1 cellular context compared by ENCODE assay signal in the genomic region with DNA sequence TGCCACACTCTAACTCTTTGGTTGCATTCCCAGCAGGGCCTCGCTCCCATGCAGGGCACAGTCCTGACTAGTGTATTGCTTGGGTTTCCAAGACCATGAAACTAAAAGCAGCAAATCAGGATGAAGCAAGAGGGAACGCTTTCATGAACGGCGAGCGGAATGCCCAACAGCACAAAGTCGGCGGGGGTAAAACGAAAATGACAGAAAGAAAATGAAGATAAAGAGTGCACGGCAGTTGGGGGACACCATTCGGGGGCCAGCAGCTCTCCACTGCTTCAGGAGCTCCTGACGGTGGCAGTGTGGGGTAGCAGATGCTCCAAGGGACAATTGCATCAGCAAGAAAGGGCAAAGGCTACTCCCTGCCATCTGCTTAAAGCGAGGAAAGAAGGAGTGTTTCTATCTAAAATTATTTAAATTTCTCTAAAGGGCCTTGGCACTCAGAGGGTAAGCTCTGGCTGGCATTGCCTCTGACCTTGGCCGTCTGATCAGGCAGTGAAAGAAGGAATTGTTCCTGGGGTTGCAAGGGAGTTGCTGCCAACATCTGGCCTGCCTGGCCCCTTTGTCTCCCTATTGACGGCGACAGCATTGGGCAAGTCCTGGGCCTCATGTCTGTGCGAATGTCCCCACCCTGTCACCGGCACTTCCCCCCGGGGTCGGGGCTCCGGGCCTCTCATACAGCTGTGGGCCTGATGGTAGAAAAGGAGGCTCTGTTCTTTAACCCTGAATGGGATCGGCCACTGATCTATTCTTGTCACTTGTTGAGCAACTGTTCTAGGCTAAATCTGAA.
TF ChIP-seq lines count a peak whose summit lies in the region.

No MANE protein-coding gene starts in this region.

TF ChIP-seq in HepG2, 621 proteins besides CTCF, POLR2A, EP300 and RAD21 (continued from another document and continues in another):
- TF ChIP-seq, protein P1, sequence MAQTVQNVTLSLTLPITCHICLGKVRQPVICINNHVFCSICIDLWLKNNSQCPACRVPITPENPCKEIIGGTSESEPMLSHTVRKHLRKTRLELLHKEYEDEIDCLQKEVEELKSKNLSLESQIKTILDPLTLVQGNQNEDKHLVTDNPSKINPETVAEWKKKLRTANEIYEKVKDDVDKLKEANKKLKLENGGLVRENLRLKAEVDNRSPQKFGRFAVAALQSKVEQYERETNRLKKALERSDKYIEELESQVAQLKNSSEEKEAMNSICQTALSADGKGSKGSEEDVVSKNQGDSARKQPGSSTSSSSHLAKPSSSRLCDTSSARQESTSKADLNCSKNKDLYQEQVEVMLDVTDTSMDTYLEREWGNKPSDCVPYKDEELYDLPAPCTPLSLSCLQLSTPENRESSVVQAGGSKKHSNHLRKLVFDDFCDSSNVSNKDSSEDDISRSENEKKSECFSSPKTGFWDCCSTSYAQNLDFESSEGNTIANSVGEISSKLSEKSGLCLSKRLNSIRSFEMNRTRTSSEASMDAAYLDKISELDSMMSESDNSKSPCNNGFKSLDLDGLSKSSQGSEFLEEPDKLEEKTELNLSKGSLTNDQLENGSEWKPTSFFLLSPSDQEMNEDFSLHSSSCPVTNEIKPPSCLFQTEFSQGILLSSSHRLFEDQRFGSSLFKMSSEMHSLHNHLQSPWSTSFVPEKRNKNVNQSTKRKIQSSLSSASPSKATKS (CRISPR knock-in tag; IDR thresholded peaks at IDR 0.05) = no peak
- TF ChIP-seq CHD2 (IDR thresholded peaks at IDR 0.05; ENCODE audit: low read depth, low read length) = no peak
- TF ChIP-seq HDAC1 (CRISPR knock-in tag; IDR thresholded peaks at IDR 0.05) = no peak
- TF ChIP-seq TOE1 (CRISPR knock-in tag; IDR thresholded peaks at IDR 0.05) = no peak
- TF ChIP-seq ZNF256 (CRISPR knock-in tag; conservative IDR thresholded peaks at IDR 0.05) = no peak
- TF ChIP-seq ZNF232 (CRISPR knock-in tag; IDR thresholded peaks at IDR 0.05; ENCODE audit: borderline replicate concordance) = no peak
- TF ChIP-seq NR2F6 (IDR thresholded peaks at IDR 0.05) = peak; percentile 61
- peak; percentile 61 for TF ChIP-seq NR2F6 (CRISPR knock-in tag; IDR thresholded peaks at IDR 0.05)
- no peak for TF ChIP-seq ZNF160 (CRISPR knock-in tag; IDR thresholded peaks at IDR 0.05)
- no peak for TF ChIP-seq ZFP41 (CRISPR knock-in tag; IDR thresholded peaks at IDR 0.05; ENCODE audit: borderline replicate concordance)
- TF ChIP-seq ZNF207 (IDR thresholded peaks at IDR 0.05; ENCODE audit: borderline replicate concordance) = no peak
- TF ChIP-seq, protein P2, sequence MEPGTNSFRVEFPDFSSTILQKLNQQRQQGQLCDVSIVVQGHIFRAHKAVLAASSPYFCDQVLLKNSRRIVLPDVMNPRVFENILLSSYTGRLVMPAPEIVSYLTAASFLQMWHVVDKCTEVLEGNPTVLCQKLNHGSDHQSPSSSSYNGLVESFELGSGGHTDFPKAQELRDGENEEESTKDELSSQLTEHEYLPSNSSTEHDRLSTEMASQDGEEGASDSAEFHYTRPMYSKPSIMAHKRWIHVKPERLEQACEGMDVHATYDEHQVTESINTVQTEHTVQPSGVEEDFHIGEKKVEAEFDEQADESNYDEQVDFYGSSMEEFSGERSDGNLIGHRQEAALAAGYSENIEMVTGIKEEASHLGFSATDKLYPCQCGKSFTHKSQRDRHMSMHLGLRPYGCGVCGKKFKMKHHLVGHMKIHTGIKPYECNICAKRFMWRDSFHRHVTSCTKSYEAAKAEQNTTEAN (CRISPR knock-in tag; conservative IDR thresholded peaks at IDR 0.05) = no peak
- TF ChIP-seq, protein P3, sequence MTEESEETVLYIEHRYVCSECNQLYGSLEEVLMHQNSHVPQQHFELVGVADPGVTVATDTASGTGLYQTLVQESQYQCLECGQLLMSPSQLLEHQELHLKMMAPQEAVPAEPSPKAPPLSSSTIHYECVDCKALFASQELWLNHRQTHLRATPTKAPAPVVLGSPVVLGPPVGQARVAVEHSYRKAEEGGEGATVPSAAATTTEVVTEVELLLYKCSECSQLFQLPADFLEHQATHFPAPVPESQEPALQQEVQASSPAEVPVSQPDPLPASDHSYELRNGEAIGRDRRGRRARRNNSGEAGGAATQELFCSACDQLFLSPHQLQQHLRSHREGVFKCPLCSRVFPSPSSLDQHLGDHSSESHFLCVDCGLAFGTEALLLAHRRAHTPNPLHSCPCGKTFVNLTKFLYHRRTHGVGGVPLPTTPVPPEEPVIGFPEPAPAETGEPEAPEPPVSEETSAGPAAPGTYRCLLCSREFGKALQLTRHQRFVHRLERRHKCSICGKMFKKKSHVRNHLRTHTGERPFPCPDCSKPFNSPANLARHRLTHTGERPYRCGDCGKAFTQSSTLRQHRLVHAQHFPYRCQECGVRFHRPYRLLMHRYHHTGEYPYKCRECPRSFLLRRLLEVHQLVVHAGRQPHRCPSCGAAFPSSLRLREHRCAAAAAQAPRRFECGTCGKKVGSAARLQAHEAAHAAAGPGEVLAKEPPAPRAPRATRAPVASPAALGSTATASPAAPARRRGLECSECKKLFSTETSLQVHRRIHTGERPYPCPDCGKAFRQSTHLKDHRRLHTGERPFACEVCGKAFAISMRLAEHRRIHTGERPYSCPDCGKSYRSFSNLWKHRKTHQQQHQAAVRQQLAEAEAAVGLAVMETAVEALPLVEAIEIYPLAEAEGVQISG (CRISPR knock-in tag; IDR thresholded peaks at IDR 0.05) = no peak
- no peak for TF ChIP-seq RAD51 (IDR thresholded peaks at IDR 0.05; ENCODE audit: borderline replicate concordance)
- TF ChIP-seq, protein P4, sequence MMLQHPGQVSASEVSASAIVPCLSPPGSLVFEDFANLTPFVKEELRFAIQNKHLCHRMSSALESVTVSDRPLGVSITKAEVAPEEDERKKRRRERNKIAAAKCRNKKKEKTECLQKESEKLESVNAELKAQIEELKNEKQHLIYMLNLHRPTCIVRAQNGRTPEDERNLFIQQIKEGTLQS (CRISPR knock-in tag; IDR thresholded peaks at IDR 0.05) = peak; percentile 95
- TF ChIP-seq ZNF546 (CRISPR knock-in tag; conservative IDR thresholded peaks at IDR 0.05) = no peak
- no peak for TF ChIP-seq SNRNP70 (IDR thresholded peaks at IDR 0.05; ENCODE audit: low read depth, low read length)
- no peak for TF ChIP-seq ZNF670 (CRISPR knock-in tag; IDR thresholded peaks at IDR 0.05; ENCODE audit: borderline replicate concordance)
- TF ChIP-seq, protein P5, sequence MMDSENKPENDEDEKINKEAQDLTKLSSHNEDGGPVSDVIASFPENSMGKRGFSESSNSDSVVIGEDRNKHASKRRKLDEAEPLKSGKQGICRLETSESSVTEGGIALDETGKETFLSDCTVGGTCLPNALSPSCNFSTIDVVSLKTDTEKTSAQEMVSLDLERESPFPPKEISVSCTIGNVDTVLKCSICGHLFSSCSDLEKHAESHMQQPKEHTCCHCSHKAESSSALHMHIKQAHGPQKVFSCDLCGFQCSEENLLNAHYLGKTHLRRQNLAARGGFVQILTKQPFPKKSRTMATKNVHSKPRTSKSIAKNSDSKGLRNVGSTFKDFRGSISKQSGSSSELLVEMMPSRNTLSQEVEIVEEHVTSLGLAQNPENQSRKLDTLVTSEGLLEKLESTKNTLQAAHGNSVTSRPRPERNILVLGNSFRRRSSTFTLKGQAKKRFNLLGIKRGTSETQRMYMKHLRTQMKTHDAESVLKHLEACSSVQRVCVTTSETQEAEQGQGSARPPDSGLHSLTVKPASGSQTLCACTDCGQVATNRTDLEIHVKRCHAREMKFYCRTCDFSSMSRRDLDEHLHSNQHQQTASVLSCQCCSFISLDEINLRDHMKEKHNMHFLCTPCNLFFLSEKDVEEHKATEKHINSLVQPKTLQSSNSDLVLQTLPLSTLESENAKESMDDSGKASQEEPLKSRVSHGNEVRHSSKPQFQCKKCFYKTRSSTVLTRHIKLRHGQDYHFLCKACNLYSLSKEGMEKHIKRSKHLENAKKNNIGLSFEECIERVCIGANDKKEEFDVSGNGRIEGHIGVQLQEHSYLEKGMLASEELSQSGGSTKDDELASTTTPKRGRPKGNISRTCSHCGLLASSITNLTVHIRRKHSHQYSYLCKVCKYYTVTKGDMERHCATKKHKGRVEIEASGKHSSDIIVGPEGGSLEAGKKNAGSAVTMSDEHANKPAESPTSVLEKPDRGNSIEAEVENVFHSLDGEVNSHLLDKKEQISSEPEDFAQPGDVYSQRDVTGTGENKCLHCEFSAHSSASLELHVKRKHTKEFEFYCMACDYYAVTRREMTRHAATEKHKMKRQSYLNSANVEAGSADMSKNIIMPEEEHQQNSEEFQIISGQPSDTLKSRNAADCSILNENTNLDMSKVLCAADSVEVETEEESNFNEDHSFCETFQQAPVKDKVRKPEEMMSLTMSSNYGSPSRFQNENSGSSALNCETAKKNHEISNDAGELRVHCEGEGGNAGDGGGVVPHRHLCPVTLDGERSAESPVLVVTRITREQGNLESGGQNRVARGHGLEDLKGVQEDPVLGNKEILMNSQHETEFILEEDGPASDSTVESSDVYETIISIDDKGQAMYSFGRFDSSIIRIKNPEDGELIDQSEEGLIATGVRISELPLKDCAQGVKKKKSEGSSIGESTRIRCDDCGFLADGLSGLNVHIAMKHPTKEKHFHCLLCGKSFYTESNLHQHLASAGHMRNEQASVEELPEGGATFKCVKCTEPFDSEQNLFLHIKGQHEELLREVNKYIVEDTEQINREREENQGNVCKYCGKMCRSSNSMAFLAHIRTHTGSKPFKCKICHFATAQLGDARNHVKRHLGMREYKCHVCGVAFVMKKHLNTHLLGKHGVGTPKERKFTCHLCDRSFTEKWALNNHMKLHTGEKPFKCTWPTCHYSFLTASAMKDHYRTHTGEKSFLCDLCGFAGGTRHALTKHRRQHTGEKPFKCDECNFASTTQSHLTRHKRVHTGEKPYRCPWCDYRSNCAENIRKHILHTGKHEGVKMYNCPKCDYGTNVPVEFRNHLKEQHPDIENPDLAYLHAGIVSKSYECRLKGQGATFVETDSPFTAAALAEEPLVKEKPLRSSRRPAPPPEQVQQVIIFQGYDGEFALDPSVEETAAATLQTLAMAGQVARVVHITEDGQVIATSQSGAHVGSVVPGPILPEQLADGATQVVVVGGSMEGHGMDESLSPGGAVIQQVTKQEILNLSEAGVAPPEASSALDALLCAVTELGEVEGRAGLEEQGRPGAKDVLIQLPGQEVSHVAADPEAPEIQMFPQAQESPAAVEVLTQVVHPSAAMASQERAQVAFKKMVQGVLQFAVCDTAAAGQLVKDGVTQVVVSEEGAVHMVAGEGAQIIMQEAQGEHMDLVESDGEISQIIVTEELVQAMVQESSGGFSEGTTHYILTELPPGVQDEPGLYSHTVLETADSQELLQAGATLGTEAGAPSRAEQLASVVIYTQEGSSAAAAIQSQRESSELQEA (CRISPR knock-in tag; IDR thresholded peaks at IDR 0.05; ENCODE audit: not compliant biosample characterization) = peak; percentile 69
- TF ChIP-seq JUNB (CRISPR knock-in tag; IDR thresholded peaks at IDR 0.05; ENCODE audit: borderline replicate concordance) = no peak
- TF ChIP-seq, protein P6, sequence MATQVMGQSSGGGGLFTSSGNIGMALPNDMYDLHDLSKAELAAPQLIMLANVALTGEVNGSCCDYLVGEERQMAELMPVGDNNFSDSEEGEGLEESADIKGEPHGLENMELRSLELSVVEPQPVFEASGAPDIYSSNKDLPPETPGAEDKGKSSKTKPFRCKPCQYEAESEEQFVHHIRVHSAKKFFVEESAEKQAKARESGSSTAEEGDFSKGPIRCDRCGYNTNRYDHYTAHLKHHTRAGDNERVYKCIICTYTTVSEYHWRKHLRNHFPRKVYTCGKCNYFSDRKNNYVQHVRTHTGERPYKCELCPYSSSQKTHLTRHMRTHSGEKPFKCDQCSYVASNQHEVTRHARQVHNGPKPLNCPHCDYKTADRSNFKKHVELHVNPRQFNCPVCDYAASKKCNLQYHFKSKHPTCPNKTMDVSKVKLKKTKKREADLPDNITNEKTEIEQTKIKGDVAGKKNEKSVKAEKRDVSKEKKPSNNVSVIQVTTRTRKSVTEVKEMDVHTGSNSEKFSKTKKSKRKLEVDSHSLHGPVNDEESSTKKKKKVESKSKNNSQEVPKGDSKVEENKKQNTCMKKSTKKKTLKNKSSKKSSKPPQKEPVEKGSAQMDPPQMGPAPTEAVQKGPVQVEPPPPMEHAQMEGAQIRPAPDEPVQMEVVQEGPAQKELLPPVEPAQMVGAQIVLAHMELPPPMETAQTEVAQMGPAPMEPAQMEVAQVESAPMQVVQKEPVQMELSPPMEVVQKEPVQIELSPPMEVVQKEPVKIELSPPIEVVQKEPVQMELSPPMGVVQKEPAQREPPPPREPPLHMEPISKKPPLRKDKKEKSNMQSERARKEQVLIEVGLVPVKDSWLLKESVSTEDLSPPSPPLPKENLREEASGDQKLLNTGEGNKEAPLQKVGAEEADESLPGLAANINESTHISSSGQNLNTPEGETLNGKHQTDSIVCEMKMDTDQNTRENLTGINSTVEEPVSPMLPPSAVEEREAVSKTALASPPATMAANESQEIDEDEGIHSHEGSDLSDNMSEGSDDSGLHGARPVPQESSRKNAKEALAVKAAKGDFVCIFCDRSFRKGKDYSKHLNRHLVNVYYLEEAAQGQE (IDR thresholded peaks at IDR 0.05; ENCODE audit: borderline replicate concordance in 1 of 2, low read depth in 1 of 2, low read length in 2 of 2) = no peak; a peak in 1 of 4 replicates
- no peak for TF ChIP-seq SMARCE1 (IDR thresholded peaks at IDR 0.05; ENCODE audit: borderline replicate concordance)
- TF ChIP-seq XBP1 (CRISPR knock-in tag; IDR thresholded peaks at IDR 0.05) = no peak
- TF ChIP-seq MED13 (CRISPR knock-in tag; IDR thresholded peaks at IDR 0.05) = no peak
- no peak for TF ChIP-seq MIER3 (CRISPR knock-in tag; IDR thresholded peaks at IDR 0.05; ENCODE audit: borderline replicate concordance)
- TF ChIP-seq, protein P7, sequence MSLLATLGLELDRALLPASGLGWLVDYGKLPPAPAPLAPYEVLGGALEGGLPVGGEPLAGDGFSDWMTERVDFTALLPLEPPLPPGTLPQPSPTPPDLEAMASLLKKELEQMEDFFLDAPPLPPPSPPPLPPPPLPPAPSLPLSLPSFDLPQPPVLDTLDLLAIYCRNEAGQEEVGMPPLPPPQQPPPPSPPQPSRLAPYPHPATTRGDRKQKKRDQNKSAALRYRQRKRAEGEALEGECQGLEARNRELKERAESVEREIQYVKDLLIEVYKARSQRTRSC (CRISPR knock-in tag; IDR thresholded peaks at IDR 0.05; ENCODE audit: low read depth) = no peak
- no peak for TF ChIP-seq SUZ12 (IDR thresholded peaks at IDR 0.05; ENCODE audit: low read depth, low read length)
- no peak for TF ChIP-seq ZNF660 (CRISPR knock-in tag; IDR thresholded peaks at IDR 0.05; ENCODE audit: borderline replicate concordance, low read depth)
- TF ChIP-seq ATF7 (IDR thresholded peaks at IDR 0.05) = no peak
- no peak for TF ChIP-seq ATF7 (CRISPR knock-in tag; IDR thresholded peaks at IDR 0.05)
- no peak for TF ChIP-seq HMG20A (CRISPR knock-in tag; IDR thresholded peaks at IDR 0.05; ENCODE audit: borderline replicate concordance)
- 0 out of 2 replicates have a peak, but pooled peaks have one; percentile 60 for TF ChIP-seq TMF1 (CRISPR knock-in tag; IDR thresholded peaks at IDR 0.05; ENCODE audit: low read depth)
- no peak; the same call in 1 of the 2 replicates for TF ChIP-seq RARA (CRISPR knock-in tag; IDR thresholded peaks at IDR 0.05)
- TF ChIP-seq GPN1 (CRISPR knock-in tag; IDR thresholded peaks at IDR 0.05; ENCODE audit: borderline replicate concordance) = no peak
